In genomic region chr2:33893801-33894200, GRCh38 we compare ENCODE assay signal across 21 cellular contexts.
DNase-seq lines count a peak whose midpoint lies in the region; ATAC-seq lines count a peak whose summit lies in the region.
"Had no signal": no experiment of that assay in that cellular context is flagged by ENCODE, and none has a peak within 500 bp of the region (broad histone marks: within the 10 kb centered on the region; RNA-seq: fewer than 3 reads in every experiment).

No MANE protein-coding gene starts in this region.

- intact Hi-C loops in Right ventricle myocardium superior (cut with DNase I) (no loop called here), cardiac septum (cut with DNase I) (loop anchor here (2.0 kb wide), 1 partner anchor 15 kb away; no protein-coding TSS in a partner anchor), left cardiac atrium (cut with DNase I) (no loop called here), right cardiac atrium (cut with DNase I) (no loop called here)

- peak; percentile 94 for ATAC-seq in Right ventricle myocardium superior (ENCODE audit: poor library complexity)
- ATAC-seq in left cardiac atrium = peak; percentile 79 to 84
- peak; percentile 76 to 86 for ATAC-seq in right cardiac atrium
- no peak for ATAC-seq in GM18873 (IDR thresholded peaks at IDR 0.05; ENCODE audit: low FRiP score, unreplicated experiment)
- ATAC-seq: A549, GM23338, HCT116 had no signal

- 27% methylated on average over 1 of the region's 1 CpG for WGBS in right cardiac atrium

- H3K27ac ChIP-seq in right cardiac atrium (ENCODE audit: low read length) = no peak overlapping the region
- H3K27ac ChIP-seq: A549 had no signal

- no peak overlapping the region for H3K4me3 ChIP-seq in right cardiac atrium (ENCODE audit: low read length)
- H3K4me3 ChIP-seq: A549, GM23338 had no signal

- no peaks in the 10 kb centered on the region for H3K27me3 ChIP-seq in right cardiac atrium (ENCODE audit: control insufficient read depth, insufficient read depth)

- H3K4me1 ChIP-seq in right cardiac atrium (ENCODE audit: control insufficient read depth, insufficient read depth, low read length) = peaks cover 3% of the 10 kb centered on the region
- H3K4me1 ChIP-seq: A549 had no signal

- DNase-seq in Right ventricle myocardium superior (no peak), cardiac septum (ENCODE audit: low spot score) (no peak), left cardiac atrium (no peak), right cardiac atrium (no peak)
- no peak for DNase-seq in activated CD8-positive, alpha-beta memory T cell treated with anti-CD3 and anti-CD28 coated beads for 24 hours
- DNase-seq in activated T-cell treated with anti-CD3 and anti-CD28 coated beads, Interleukin-2, amount 50 U/mL, for 48 hours = no peak
- DNase-seq: 8988T; ACHN; AML-193; C1 segment of cervical spinal cord; Calu3; CD4-positive, alpha-beta memory T cell; COR-L47; DMS53; DMS79 treated with DMSO at 0.1 percent for 48 hours; GF-D8; H9 had no signal

- H3K9me3 ChIP-seq in right cardiac atrium (ENCODE audit: control insufficient read depth, low read length) = no peaks in the 10 kb centered on the region
- H3K9me3 ChIP-seq: A549 had no signal
